12 cellular contexts compared by ENCODE assay signal in the genomic region with DNA sequence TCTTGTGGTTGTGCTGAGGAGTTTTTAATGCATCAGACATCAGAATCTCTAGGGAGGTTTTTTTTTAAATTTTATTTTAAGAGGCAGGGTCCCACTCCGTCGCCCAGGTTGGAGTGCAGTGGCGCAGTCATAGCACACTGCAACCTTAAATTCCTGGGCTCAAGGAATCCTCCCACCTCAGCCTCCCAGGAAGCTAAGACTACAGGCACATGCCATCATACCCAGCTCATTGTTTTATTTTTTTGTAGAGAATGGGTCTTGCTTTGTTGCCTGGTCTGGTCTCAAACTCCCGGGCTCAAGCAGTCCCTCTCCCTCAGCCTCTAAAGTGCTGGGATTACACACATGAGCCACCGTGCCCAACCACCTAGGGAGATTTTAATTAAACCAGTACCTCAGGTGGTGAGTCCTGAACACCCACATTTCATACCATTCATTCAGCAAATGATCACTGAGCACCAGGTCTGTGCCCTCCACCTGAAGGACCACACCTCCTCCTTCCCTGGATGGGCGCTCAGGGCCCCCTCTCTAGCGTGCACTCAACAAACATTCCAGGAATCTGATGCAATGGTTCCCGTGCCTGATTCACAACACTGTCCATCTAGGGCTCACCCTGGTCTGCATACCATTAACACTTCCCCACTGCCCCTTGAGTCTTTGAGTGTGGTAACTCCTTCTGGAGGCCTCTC. TPM values are rescaled to one million over a fixed set of nuclear protein-coding genes. Genes with fewer than 3 reads are reported as not detected.
A peak's percentile ranks its signal among the peaks of the same experiment; 100 is the strongest.
DNase-seq lines count a peak whose midpoint lies in the region; ATAC-seq and TF ChIP-seq lines count a peak whose summit lies in the region.
"Had no signal": no experiment of that assay in that cellular context is flagged by ENCODE, and none has a peak within 500 bp of the region (broad histone marks: within the 10 kb centered on the region; RNA-seq: fewer than 3 reads in every experiment).

No MANE protein-coding gene starts in this region.

- H3K27me3 ChIP-seq in RWPE2 (ENCODE audit: insufficient read depth, poor library complexity, severe bottlenecking) = no peaks in the 10 kb centered on the region

- peak overlapping the region; percentile 95 for H3K27ac ChIP-seq in RWPE2 (ENCODE audit: poor library complexity, severe bottlenecking)
- H3K27ac ChIP-seq: coronary artery had no signal

- H3K36me3 ChIP-seq in RWPE2 (ENCODE audit: low read depth) = no peaks in the 10 kb centered on the region

- TF ChIP-seq CTCF in RWPE2 (IDR thresholded peaks at IDR 0.05; ENCODE audit: poor library complexity, severe bottlenecking) (no peak), fibroblast of pulmonary artery (IDR thresholded peaks at IDR 0.05; ENCODE audit: low read length, missing control alignments) (no peak), progenitor cell of endocrine pancreas (IDR thresholded peaks at IDR 0.05; ENCODE audit: unreplicated experiment) (no peak)

- H3K4me3 ChIP-seq in RWPE2 (ENCODE audit: severe bottlenecking) (no peak overlapping the region), fibroblast of pulmonary artery (replicated peaks; ENCODE audit: low read depth, low read length) (no peak overlapping the region)
- H3K4me3 ChIP-seq: coronary artery had no signal

- H3K36me3 Mint-ChIP-seq in progenitor cell of endocrine pancreas (ENCODE audit: insufficient read depth) (no peaks in the 10 kb centered on the region), T-helper 17 cell (ENCODE audit: low read depth) (no peaks in the 10 kb centered on the region)
- H3K36me3 Mint-ChIP-seq: stimulated activated naive B cell treated with anti-CD40 and anti-IgM and Interleukin-4, amounts not matched to agents 10 μg/mL and 1 μg/mL and 100 μg/mL, for 72 hours had no signal

- DNase-seq in ELF-1 (ENCODE audit: low read depth, low spot score) = peak; percentile 58
- no peak for DNase-seq in RWPE2 (ENCODE audit: low spot score)
- DNase-seq in fibroblast of pulmonary artery (ENCODE audit: low read depth) = peak; percentile 82
- no peak for DNase-seq in progenitor cell of endocrine pancreas (ENCODE audit: low spot score, unreplicated experiment)
- no peak for DNase-seq in T-helper 17 cell
- no peak for DNase-seq in OCI-M2 (lab: John Stamatoyannopoulos, UW; ENCODE audit: unreplicated experiment)
- DNase-seq: hypothalamus; NK-92 treated with Interleukin-12 subunit alpha and Interleukin-12 subunit beta, amount 100 ng/mL, for 24 hours; stimulated activated CD4-positive, alpha-beta T cell treated with anti-CD3 and anti-CD28 coated beads, Interleukin-15, amount 100 ng/mL, for 24 hours; stimulated activated naive B cell treated with anti-CD40 and anti-IgM and Interleukin-4, amounts not matched to agents 10 μg/mL and 1 μg/mL and 100 μg/mL, for 72 hours had no signal

- H3K9me3 Mint-ChIP-seq in progenitor cell of endocrine pancreas (ENCODE audit: low read depth) = no peaks in the 10 kb centered on the region
- H3K9me3 Mint-ChIP-seq: stimulated activated naive B cell treated with anti-CD40 and anti-IgM and Interleukin-4, amounts not matched to agents 10 μg/mL and 1 μg/mL and 100 μg/mL, for 72 hours had no signal

- H3K27ac Mint-ChIP-seq in progenitor cell of endocrine pancreas (peak overlapping the region; percentile 78), T-helper 17 cell (no peak overlapping the region)
- H3K27ac Mint-ChIP-seq: stimulated activated naive B cell treated with anti-CD40 and anti-IgM and Interleukin-4, amounts not matched to agents 10 μg/mL and 1 μg/mL and 100 μg/mL, for 72 hours had no signal

- H3K27me3 Mint-ChIP-seq in progenitor cell of endocrine pancreas (no peaks in the 10 kb centered on the region), T-helper 17 cell (no peaks in the 10 kb centered on the region)
- H3K27me3 Mint-ChIP-seq: stimulated activated naive B cell treated with anti-CD40 and anti-IgM and Interleukin-4, amounts not matched to agents 10 μg/mL and 1 μg/mL and 100 μg/mL, for 72 hours had no signal

- H3K4me1 Mint-ChIP-seq in progenitor cell of endocrine pancreas (ENCODE audit: low read depth) (peaks cover 25% of the 10 kb centered on the region), T-helper 17 cell (peaks cover 31% of the 10 kb centered on the region)

- H3K4me3 Mint-ChIP-seq in progenitor cell of endocrine pancreas (ENCODE audit: low read depth) (no peak overlapping the region), T-helper 17 cell (no peak overlapping the region)
- H3K4me3 Mint-ChIP-seq: stimulated activated naive B cell treated with anti-CD40 and anti-IgM and Interleukin-4, amounts not matched to agents 10 μg/mL and 1 μg/mL and 100 μg/mL, for 72 hours had no signal

- peak; percentile 59 for ATAC-seq in RWPE2 (ENCODE audit: low read depth)
- no peak for ATAC-seq in T-helper 17 cell
- ATAC-seq in HG03354 (IDR thresholded peaks at IDR 0.05; ENCODE audit: poor library complexity, severe bottlenecking, unreplicated experiment) = no peak

- peaks cover 51% of the 10 kb centered on the region for H3K4me1 ChIP-seq in RWPE2 (ENCODE audit: insufficient read depth, poor library complexity, severe bottlenecking)

- H3K9me3 ChIP-seq in RWPE2 (ENCODE audit: severe bottlenecking) = no peaks in the 10 kb centered on the region
- no peaks in the 10 kb centered on the region for H3K9me3 ChIP-seq in T-helper 17 cell (ENCODE audit: control insufficient read depth, low read length, poor library complexity, severe bottlenecking)

RNA-seq across cellular contexts. Expression of gene MYH9, which starts 9.5 kb away (rescaled TPM):
- total RNA-seq in progenitor cell of endocrine pancreas (299 and 306 TPM in 2 replicates), T-helper 17 cell (1,000 to 10,000 TPM; 1,038 to 1,220 TPM)

Comparison
In these comparisons a context has a peak if more than half of its experiments do, and no peak if none do; other contexts are left out.
1. DNase-seq: peak in ELF-1 (single experiment) and fibroblast of pulmonary artery (single experiment); none in RWPE2 (single experiment), progenitor cell of endocrine pancreas (single experiment), T-helper 17 cell (0 of 3) and OCI-M2 (single experiment).